Comparison of ENCODE assay signal across 1 cellular context in the genomic region with DNA sequence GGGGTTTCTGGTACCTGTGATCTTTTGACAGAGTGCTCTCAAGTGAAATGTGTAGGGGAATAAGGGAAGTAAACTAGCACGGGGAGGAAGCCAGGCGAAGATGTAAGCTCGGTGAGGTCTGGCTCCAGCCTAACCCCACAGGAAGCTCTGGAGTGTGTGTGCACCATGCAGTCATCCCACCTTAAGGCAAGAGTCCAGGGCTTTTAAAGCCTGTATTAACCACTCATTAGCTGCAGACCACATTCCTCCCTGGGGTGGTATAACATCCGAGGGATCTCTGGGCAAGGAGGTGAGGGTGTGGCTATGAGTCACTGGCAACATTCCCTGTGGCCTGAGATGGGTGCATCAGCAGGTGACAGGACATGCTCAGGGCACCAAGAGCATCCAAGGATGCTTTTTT.
TF ChIP-seq lines count a peak whose summit lies in the region.

No MANE protein-coding gene starts in this region.

TF ChIP-seq in K562, 482 proteins besides CTCF, POLR2A, EP300 and RAD21:
- TF ChIP-seq CTBP1 (IDR thresholded peaks at IDR 0.05; ENCODE audit: borderline replicate concordance) (0 out of 2 replicates have a peak, but pooled peaks have one; percentile 19), ERF (CRISPR knock-in tag; IDR thresholded peaks at IDR 0.05) (no peak), ZNF146 (CRISPR knock-in tag; IDR thresholded peaks at IDR 0.05; ENCODE audit: unreplicated experiment) (no peak)
